21 cellular contexts compared by ENCODE assay signal in genomic region chr1:232305020-232305419, GRCh38.
DNase-seq lines count a peak whose midpoint lies in the region; ATAC-seq, FAIRE-seq and TF ChIP-seq lines count a peak whose summit lies in the region.
"Had no signal": no experiment of that assay in that cellular context is flagged by ENCODE, and none has a peak within 500 bp of the region (broad histone marks: within the 10 kb centered on the region; RNA-seq: fewer than 3 reads in every experiment).

No MANE protein-coding gene starts in this region.

- no peak for TF ChIP-seq CTCF in bronchial epithelial cell (IDR thresholded peaks at IDR 0.05; ENCODE audit: insufficient read depth, low read length, severe bottlenecking)

- no peak overlapping the region for H3K27ac ChIP-seq in small intestine (ENCODE audit: low read depth in 1 of 2, low read length in 1 of 2)
- H3K27ac ChIP-seq: left ventricle myocardium inferior had no signal

- 16 to 57% (median 28%) methylated on average over 3 of the region's 3 CpGs for WGBS in small intestine, 3 donors

- FAIRE-seq in bronchial epithelial cell (lab: Jason Lieb, UNC) = no peak
- FAIRE-seq in small intestine (lab: Jason Lieb, UNC) = no peak
- FAIRE-seq: colon had no signal

- DNase-seq in NCI-H146 (lab: John Stamatoyannopoulos, UW) (peak; percentile 24), NCI-H146 treated with DMSO at 0.1 percent for 48 hours (lab: John Stamatoyannopoulos, UW; ENCODE audit: unreplicated experiment) (no peak), NCI-H2107 (lab: John Stamatoyannopoulos, UW) (peak; percentile 63), bronchial epithelial cell (ENCODE audit: low read depth) (peak; percentile 52), small intestine (peak; percentile 50), SHP77 treated with DMSO at 0.1 percent for 48 hours (lab: John Stamatoyannopoulos, UW) (no peak), islet precursor cell (no peak)
- DNase-seq: activated CD4-positive, alpha-beta memory T cell treated with anti-CD3 and anti-CD28 coated beads, Interleukin-2, amount 10 ng/mL, durations not matched to agents 7 days and 5 days; activated gamma-delta T cell treated with Interleukin-2 at 50 U/mL for 16 hours; BE2C; GOT3; head of caudate nucleus; left ventricle myocardium inferior; NCI-H187 treated with DMSO at 0.1 percent for 48 hours; NCI-H82; OCI-M1; posterior cingulate gyrus; Right ventricle myocardium superior had no signal

- H3K4me3 ChIP-seq in bronchial epithelial cell (ENCODE audit: low read depth, low read length) (no peak overlapping the region), small intestine (ENCODE audit: low read depth in 1 of 2, low read length in 2 of 2) (no peak overlapping the region)
- H3K4me3 ChIP-seq: left ventricle myocardium inferior had no signal

- no peaks in the 10 kb centered on the region for H3K9me3 ChIP-seq in small intestine (ENCODE audit: control insufficient read depth, low read depth)
- H3K9me3 ChIP-seq: BE2C, left ventricle myocardium inferior had no signal

- H3K4me1 ChIP-seq in small intestine (ENCODE audit: control insufficient read depth in 2 of 2, insufficient read depth in 1 of 2, low read depth in 1 of 2, low read length in 1 of 2) = no peaks in the 10 kb centered on the region

- no peaks in the 10 kb centered on the region for H3K36me3 ChIP-seq in bronchial epithelial cell (ENCODE audit: control insufficient read depth, insufficient read depth, low read length)
- no peaks in the 10 kb centered on the region for H3K36me3 ChIP-seq in small intestine (ENCODE audit: control insufficient read depth in 2 of 2, insufficient read depth in 2 of 2, low read length in 2 of 2)
- H3K36me3 ChIP-seq: BE2C, left ventricle myocardium inferior had no signal

- no peak for ATAC-seq in GM19351 (IDR thresholded peaks at IDR 0.05; ENCODE audit: unreplicated experiment)
- ATAC-seq: activated CD4-positive, CD25-positive, alpha-beta regulatory T cell treated with anti-CD3 and anti-CD28 coated beads, Interleukin-2, amount 50 U/mL, for 24 hours had no signal

- no peaks in the 10 kb centered on the region for H3K27me3 ChIP-seq in bronchial epithelial cell (ENCODE audit: control insufficient read depth, insufficient read depth, low read length)
- H3K27me3 ChIP-seq in small intestine (ENCODE audit: control insufficient read depth in 2 of 2, insufficient read depth in 2 of 2, low read length in 2 of 2) = no peaks in the 10 kb centered on the region
- H3K27me3 ChIP-seq: BE2C had no signal

Comparison
In these comparisons a context has a peak if more than half of its experiments do, and no peak if none do; other contexts are left out.
1. DNase-seq: peak in NCI-H146 (single experiment), NCI-H2107 (single experiment), bronchial epithelial cell (single experiment) and small intestine (single experiment); none in NCI-H146 treated with DMSO at 0.1 percent for 48 hours (single experiment), SHP77 treated with DMSO at 0.1 percent for 48 hours (single experiment) and islet precursor cell (single experiment).